Comparison of ENCODE assay signal across 11 cellular contexts in genomic region chr17:34300652-34301390, GRCh38. TPM values are rescaled to one million over a fixed set of nuclear protein-coding genes. Genes with fewer than 3 reads are reported as not detected.
DNase-seq lines count a peak whose midpoint lies in the region; ATAC-seq, FAIRE-seq and TF ChIP-seq lines count a peak whose summit lies in the region.
"Had no signal": no experiment of that assay in that cellular context is flagged by ENCODE, and none has a peak within 500 bp of the region (broad histone marks: within the 10 kb centered on the region; RNA-seq: fewer than 3 reads in every experiment).

No MANE protein-coding gene starts in this region.

- WGBS in heart right ventricle, 2 donors: 46 to 59% methylated on average over 3 of the region's 3 CpGs

- no peaks in the 10 kb centered on the region for H3K36me3 ChIP-seq in heart right ventricle
- H3K36me3 ChIP-seq in skeletal muscle tissue (ENCODE audit: control insufficient read depth in 3 of 3, insufficient read depth in 3 of 3, low read length in 3 of 3): no peaks in the 10 kb centered on the region
- no peaks in the 10 kb centered on the region for H3K36me3 ChIP-seq in tibial artery
- H3K36me3 ChIP-seq: thoracic aorta had no signal

- no peak for TF ChIP-seq POLR2A in GM12891 (IDR thresholded peaks at IDR 0.05; ENCODE audit: low read depth, low read length)

- H3K4me3 ChIP-seq in heart right ventricle (no peak overlapping the region), skeletal muscle tissue (ENCODE audit: low read length in 3 of 3) (no peak overlapping the region), tibial artery (no peak overlapping the region)
- H3K4me3 ChIP-seq: PC-9, thoracic aorta had no signal

- H3K9ac ChIP-seq in skeletal muscle tissue (ENCODE audit: low read depth in 1 of 3, low read length in 3 of 3): no peak overlapping the region

- H3K27ac ChIP-seq in heart right ventricle (peak overlapping the region in 9 of 10 donors; percentile 30 to 78 (median 49)), skeletal muscle tissue (ENCODE audit: low read depth, low read length) (peak overlapping the region; percentile 17), tibial artery (no peak overlapping the region)
- H3K27ac ChIP-seq: PC-9, thoracic aorta had no signal

- FAIRE-seq in GM12891 (lab: Jason Lieb, UNC): no peak

- H3K4me1 ChIP-seq in heart right ventricle (peaks cover 6 to 41% (median 26%) of the 10 kb centered on the region in 9 donors), skeletal muscle tissue (ENCODE audit: control insufficient read depth in 3 of 3, insufficient read depth in 3 of 3, low read length in 3 of 3) (peaks cover 0 to 7% (median 7%) of the 10 kb centered on the region in 3 donors), tibial artery (peaks cover 0 to 25% (median 5%) of the 10 kb centered on the region in 4 donors)

- H3K9me3 ChIP-seq in heart right ventricle (no peaks in the 10 kb centered on the region), skeletal muscle tissue (ENCODE audit: control insufficient read depth in 3 of 3, low read length in 3 of 3) (no peaks in the 10 kb centered on the region), tibial artery (no peaks in the 10 kb centered on the region)
- H3K9me3 ChIP-seq: thoracic aorta had no signal

- DNase-seq in LHCN-M2 (ENCODE audit: low read depth) (peak; percentile 1), astrocyte of the hippocampus (ENCODE audit: low read depth, low spot score) (peak; percentile 84), heart right ventricle (no peak), tibial artery (no peak), GM12891 (ENCODE audit: insufficient read length, low spot score) (no peak), SHP77 (lab: John Stamatoyannopoulos, UW) (no peak)
- DNase-seq: activated T-cell treated with anti-CD3 and anti-CD28 coated beads, Interleukin-2, amount 50 U/mL, for 72 hours; DMS153; PC-9 had no signal

- peak in 7 of 8 donors; percentile 39 to 82 (median 51) for ATAC-seq in heart right ventricle

- H3K27me3 ChIP-seq in heart right ventricle: no peaks in the 10 kb centered on the region
- H3K27me3 ChIP-seq in skeletal muscle tissue (ENCODE audit: control insufficient read depth in 3 of 3, insufficient read depth in 3 of 3, low read length in 3 of 3): no peaks in the 10 kb centered on the region
- H3K27me3 ChIP-seq in tibial artery: no peaks in the 10 kb centered on the region

- intact Hi-C loops in heart right ventricle (cut with DNase I): loop anchor here in 4 of 10 donors (5.0 kb wide), 2 partner anchors 44 to 49 kb away; partner anchors contain the start of gene CCL2 (in 1 of the 4)
- intact Hi-C loops in tibial artery (cut with DNase I; ENCODE audit: low total_unique reads): loop anchor here (5.0 kb wide), 2 partner anchors 56 to 99 kb away; partner anchors contain the start of gene CCL13

- no peak for TF ChIP-seq CTCF in heart right ventricle (IDR thresholded peaks at IDR 0.05)
- TF ChIP-seq CTCF in tibial artery (IDR thresholded peaks at IDR 0.05): no peak

TF ChIP-seq in GM12891, 5 proteins besides CTCF, POLR2A, EP300 and RAD21:
- TF ChIP-seq POU2F2 (IDR thresholded peaks at IDR 0.05; ENCODE audit: low read depth, low read length) (no peak), SPI1 (IDR thresholded peaks at IDR 0.05; ENCODE audit: low read depth, low read length) (no peak)
TF ChIP-seq in GM12891: peak in this region for 0.

RNA-seq across cellular contexts. Expression of gene CCL11, which starts 15.3 kb away (rescaled TPM):
- total RNA-seq in LHCN-M2 (2014; rRNA removed): not detected in 2 replicates
- not detected for polyA plus RNA-seq in LHCN-M2 (2012)
- 10 to 100 TPM in 2 of 10 donors, 1 to 10 TPM in 6, under 1 TPM in 2; 0.46 to 31.2 (median 1.3) TPM for total RNA-seq in heart right ventricle
- polyA plus RNA-seq in heart right ventricle: 1 to 10 TPM; 1.5 to 6.2 TPM
- total RNA-seq in skeletal muscle tissue: not detected
- polyA plus RNA-seq in GM12891 (2012; ENCODE audit: low read depth, missing spikeins): not detected
- total RNA-seq: activated T-cell treated with anti-CD3 and anti-CD28 coated beads, Interleukin-2, amount 50 U/mL, for 72 hours; PC-9; thoracic aorta had no signal

RNA-seq across cellular contexts. Expression of gene CCL8, which starts 18.4 kb away (rescaled TPM):
- not detected in 2 replicates for total RNA-seq in LHCN-M2 (2014; rRNA removed)
- polyA plus RNA-seq in LHCN-M2 (2012): not detected
- total RNA-seq in heart right ventricle: 10 to 100 TPM in 1 of 10 donors, 1 to 10 TPM in 4, under 1 TPM in 4, not detected in 1; 0.39 to 17.5 (median 1.1) TPM
- under 1 TPM in 1 of 2 donors, not detected in 1; 0.38 TPM for polyA plus RNA-seq in heart right ventricle
- total RNA-seq in skeletal muscle tissue: 1.0 TPM
- polyA plus RNA-seq in GM12891 (2012; ENCODE audit: low read depth, missing spikeins): not detected
- total RNA-seq: activated T-cell treated with anti-CD3 and anti-CD28 coated beads, Interleukin-2, amount 50 U/mL, for 72 hours; PC-9 had no signal

RNA-seq across cellular contexts. Expression of gene CCL7, which starts 30.8 kb away (rescaled TPM):
- total RNA-seq in LHCN-M2 (2014; rRNA removed): not detected in 2 replicates
- not detected for polyA plus RNA-seq in LHCN-M2 (2012)
- under 1 TPM in 1 of 10 donors, not detected in 9; 0.65 TPM for total RNA-seq in heart right ventricle
- under 1 TPM in 1 of 2 donors, not detected in 1; 0.29 TPM for polyA plus RNA-seq in heart right ventricle
- not detected for total RNA-seq in skeletal muscle tissue
- not detected for polyA plus RNA-seq in GM12891 (2012; ENCODE audit: low read depth, missing spikeins)
- total RNA-seq: activated T-cell treated with anti-CD3 and anti-CD28 coated beads, Interleukin-2, amount 50 U/mL, for 72 hours; PC-9 had no signal

RNA-seq across cellular contexts. Expression of gene CCL2, which starts 45.7 kb away (rescaled TPM):
- not detected in 2 replicates for total RNA-seq in LHCN-M2 (2014; rRNA removed)
- polyA plus RNA-seq in LHCN-M2 (2012): 15.5 TPM
- total RNA-seq in heart right ventricle: 100 to 1,000 TPM in 3 of 10 donors, 10 to 100 TPM in 6, 1 to 10 TPM in 1; 2.9 to 264 (median 38.5) TPM
- 10 to 100 TPM; 51.3 to 80.3 TPM for polyA plus RNA-seq in heart right ventricle
- 20.4 TPM for total RNA-seq in skeletal muscle tissue
- not detected for polyA plus RNA-seq in GM12891 (2012; ENCODE audit: low read depth, missing spikeins)
- total RNA-seq: PC-9 had no signal

RNA-seq across cellular contexts. Expression of gene CCL13, which starts 55.5 kb away (rescaled TPM):
- total RNA-seq in LHCN-M2 (2014; rRNA removed) (not detected in 2 replicates), heart right ventricle (10 to 100 TPM in 1 of 10 donors, 1 to 10 TPM in 6, under 1 TPM in 2, not detected in 1; 0.39 to 64.0 (median 1.4) TPM), skeletal muscle tissue (3.7 TPM)
- polyA plus RNA-seq in LHCN-M2 (2012): not detected
- polyA plus RNA-seq in heart right ventricle: 1 to 10 TPM; 1.0 to 2.3 TPM
- polyA plus RNA-seq in GM12891 (2012; ENCODE audit: low read depth, missing spikeins): not detected
- total RNA-seq: activated T-cell treated with anti-CD3 and anti-CD28 coated beads, Interleukin-2, amount 50 U/mL, for 72 hours; PC-9 had no signal

Comparison
In these comparisons a context has a peak if more than half of its experiments do, and no peak if none do; other contexts are left out.
1. DNase-seq: peak in LHCN-M2 (single experiment) and astrocyte of the hippocampus (single experiment); none in heart right ventricle (0 of 2), tibial artery (0 of 2), GM12891 (single experiment) and SHP77 (0 of 2).
2. H3K27ac ChIP-seq: peak in heart right ventricle (9 of 10) and skeletal muscle tissue (single experiment); none in tibial artery (0 of 2).